In genomic region chr5:41118177-41118576, GRCh38 we compare ENCODE assay signal across 20 cellular contexts. TPM values are rescaled to one million over a fixed set of nuclear protein-coding genes. Genes with fewer than 3 reads are reported as not detected.
DNase-seq lines count a peak whose midpoint lies in the region; ATAC-seq and TF ChIP-seq lines count a peak whose summit lies in the region.
"Had no signal": no experiment of that assay in that cellular context is flagged by ENCODE, and none has a peak within 500 bp of the region (broad histone marks: within the 10 kb centered on the region; RNA-seq: fewer than 3 reads in every experiment).

No MANE protein-coding gene starts in this region.

- peaks cover 5% of the 10 kb centered on the region; the same call in 1 of the 2 replicates for H3K36me3 Mint-ChIP-seq in HFFc6 (ENCODE audit: low read depth)
- H3K36me3 Mint-ChIP-seq: CD8-positive, alpha-beta T cell had no signal

- no peak overlapping the region for H2AFZ ChIP-seq in PC-9
- H2AFZ ChIP-seq: GM23248 had no signal

- no peak overlapping the region for H3K4me3 Mint-ChIP-seq in HFFc6
- H3K4me3 Mint-ChIP-seq: CD8-positive, alpha-beta T cell; T-helper 17 cell had no signal

- no peak overlapping the region for H3K4me2 ChIP-seq in PC-9
- H3K4me2 ChIP-seq: BLaER1, KMS-11 had no signal

- peak; percentile 55 for ATAC-seq in left lobe of liver
- no peak for ATAC-seq in GM21423 (IDR thresholded peaks at IDR 0.05; ENCODE audit: unreplicated experiment)
- ATAC-seq: CD8-positive, alpha-beta T cell; T-helper 17 cell had no signal

- no peaks in the 10 kb centered on the region; the same call in 1 of the 2 replicates for H3K9me3 Mint-ChIP-seq in HFFc6

- H3K9me3 ChIP-seq in PC-9 (ENCODE audit: insufficient read depth, low read depth) (no peaks in the 10 kb centered on the region; the same call in 1 of the 2 replicates), colonic mucosa (no peaks in the 10 kb centered on the region)
- H3K9me3 ChIP-seq: BLaER1, MG63, SJSA1 had no signal

- no peak overlapping the region for H3K9ac ChIP-seq in colonic mucosa (ENCODE audit: low read depth in 2 of 2, low read length in 2 of 2)
- H3K9ac ChIP-seq: BLaER1, GM23248, KMS-11 had no signal

- no peaks in the 10 kb centered on the region for H3K9me2 ChIP-seq in PC-9 (ENCODE audit: insufficient read depth)

- H3K27me3 Mint-ChIP-seq in HFFc6 (ENCODE audit: insufficient read depth), result no peaks in the 10 kb centered on the region
- H3K27me3 Mint-ChIP-seq: T-helper 17 cell had no signal

- TF ChIP-seq CTCF in C4-2B (conservative IDR thresholded peaks at IDR 0.05) (peak; percentile 16; the same call in 1 of the 2 replicates), HFFc6 (IDR thresholded peaks at IDR 0.05) (peak; percentile 42), PC-9 (conservative IDR thresholded peaks at IDR 0.05) (0 out of 2 replicates have a peak, but pooled peaks have one; percentile 17), colonic mucosa (IDR thresholded peaks at IDR 0.05) (no peak)

- intact Hi-C loops in PC-9 (cut with micrococcal nuclease; ENCODE audit: unreplicated experiment), result loop anchor here (1.0 kb wide), 1 partner anchor 214 kb away; no protein-coding TSS in a partner anchor
- intact Hi-C loops in colonic mucosa (cut with DNase I), result no loop called here

- H3K27me3 ChIP-seq in PC-9 (ENCODE audit: insufficient read depth, low read depth) (no peaks in the 10 kb centered on the region), colonic mucosa (no peaks in the 10 kb centered on the region)
- H3K27me3 ChIP-seq: BLaER1, MG63, SJSA1 had no signal

- H3K36me3 ChIP-seq in PC-9 (ENCODE audit: low read depth), result no peaks in the 10 kb centered on the region
- H3K36me3 ChIP-seq in colonic mucosa, result no peaks in the 10 kb centered on the region
- H3K36me3 ChIP-seq: BLaER1, MG63, SJSA1 had no signal

- POLR2A ChIA-PET in PC-9 (lab: Charles Lee; ENCODE audit: unreplicated experiment), result no interaction called here

- CTCF ChIA-PET in PC-9 (lab: Charles Lee), result no interaction called here

- no TSS peak for BruUV-seq in PC-9 (replicated peaks; lab: Mats Ljungman, UMichigan)

- H3K27ac Mint-ChIP-seq in HFFc6, result no peak overlapping the region
- H3K27ac Mint-ChIP-seq: CD8-positive, alpha-beta T cell; T-helper 17 cell had no signal

- H3K4me1 Mint-ChIP-seq in HFFc6 (ENCODE audit: low read depth), result peaks cover 37% of the 10 kb centered on the region
- H3K4me1 Mint-ChIP-seq: T-helper 17 cell had no signal

- no peaks in the 10 kb centered on the region for H4K20me1 ChIP-seq in PC-9 (ENCODE audit: insufficient read depth)
- H4K20me1 ChIP-seq: BLaER1 had no signal

- DNase-seq in HFFc6 (no peak), PC-9 (no peak), left lobe of liver (ENCODE audit: low spot score) (no peak), ecto neural progenitor cell (ENCODE audit: low spot score) (no peak), NCI-H510A (lab: John Stamatoyannopoulos, UW) (no peak), colonic mucosa (no peak)
- DNase-seq: CD8-positive, alpha-beta T cell; DMS79; GM23248; MG63; NCI-H1092 treated with DMSO at 0.1 percent for 48 hours; NCI-H146; NCI-H2227 treated with DMSO at 0.1 percent for 48 hours; NCI-H524; T-helper 17 cell had no signal

- H3K4me3 ChIP-seq in PC-9 (no peak overlapping the region), colonic mucosa (no peak overlapping the region)
- H3K4me3 ChIP-seq: BLaER1, GM23248, MG63, SJSA1 had no signal

- H3K4me1 ChIP-seq in PC-9 (replicated peaks; ENCODE audit: insufficient read depth) (no peaks in the 10 kb centered on the region), colonic mucosa (no peaks in the 10 kb centered on the region)
- H3K4me1 ChIP-seq: BLaER1, SJSA1 had no signal

- H3K79me2 ChIP-seq in PC-9 (ENCODE audit: low read depth), result no peaks in the 10 kb centered on the region

- no peak overlapping the region for H3K27ac ChIP-seq in C4-2B
- H3K27ac ChIP-seq in PC-9, result no peak overlapping the region
- H3K27ac ChIP-seq in colonic mucosa, result no peak overlapping the region
- H3K27ac ChIP-seq: BLaER1, GM23248, KMS-11, SJSA1 had no signal

- H3F3A ChIP-seq in PC-9 (ENCODE audit: insufficient read depth, low read depth), result no peaks in the 10 kb centered on the region

RNA-seq across cellular contexts. Expression of gene MROH2B, which starts 47.0 kb away (rescaled TPM):
- total RNA-seq in HFFc6 (2021; fragmentation: NEBNext Ultra II Directional; extraction: Animal tissue kit (Norgen Biotek cat#: 25700)), result not detected
- total RNA-seq in PC-9 (2021), result not detected in 2 replicates
- 0.88 TPM for total RNA-seq in left lobe of liver
- total RNA-seq in colonic mucosa, result not detected
- total RNA-seq: CD8-positive, alpha-beta T cell; GM23248; SJSA1; T-helper 17 cell had no signal
